Comparison of ENCODE assay signal across 36 cellular contexts in genomic region chr12:73321319-73321718, GRCh38.
"Had no signal": no experiment of that assay in that cellular context is flagged by ENCODE, and none has a peak within 500 bp of the region (broad histone marks: within the 10 kb centered on the region; RNA-seq: fewer than 3 reads in every experiment).

No MANE protein-coding gene starts in this region.

- H3K36me3 ChIP-seq: ascending aorta, cardiac muscle cell, WERI-Rb-1 had no signal

- DNase-seq: activated CD4-positive, alpha-beta memory T cell treated with anti-CD3 and anti-CD28 coated beads, Interleukin-2, amount 10 ng/mL, durations not matched to agents 7 days and 5 days; activated CD4-positive, alpha-beta T cell treated with anti-CD3 and anti-CD28 coated beads for 1 hour; activated CD4-positive, alpha-beta T cell treated with anti-CD3 and anti-CD28 coated beads for 36 hours; activated CD4-positive, alpha-beta T cell treated with anti-CD3 and anti-CD28 coated beads for 48 hours; activated CD4-positive, alpha-beta T cell treated with anti-CD3 and anti-CD28 coated beads, Interleukin-2, amount 10 ng/mL, durations not matched to agents 7 days and 5 days; activated CD4-positive, alpha-beta T cell treated with anti-CD3 and anti-CD28 coated beads, Interleukin-2, amount 50 U/mL, for 48 hours; activated CD4-positive, CD25-positive, alpha-beta regulatory T cell; activated CD8-positive, alpha-beta memory T cell treated with anti-CD3 and anti-CD28 coated beads for 24 hours; activated CD8-positive, alpha-beta memory T cell treated with anti-CD3 and anti-CD28 coated beads, Interleukin-2, amount 10 ng/mL, durations not matched to agents 7 days and 5 days; activated CD8-positive, alpha-beta memory T cell treated with anti-CD3 and anti-CD28 coated beads, Interleukin-2, amount 50 U/mL, for 48 hours; activated CD8-positive, alpha-beta T cell treated with anti-CD3 and anti-CD28 coated beads, Interleukin-2, amount 10 ng/mL, durations not matched to agents 7 days and 5 days; activated effector memory CD4-positive, alpha-beta T cell treated with Interleukin-2 at 50 U/mL for 16 hours; activated gamma-delta T cell; activated naive CD4-positive, alpha-beta T cell treated with anti-CD3 and anti-CD28 coated beads, Interleukin-2, amount 10 ng/mL, durations not matched to agents 7 days and 5 days; activated naive CD4-positive, alpha-beta T cell treated with Interleukin-2 at 50 U/mL for 16 hours; activated naive CD8-positive, alpha-beta T cell treated with anti-CD3 and anti-CD28 coated beads, Interleukin-2, amount 10 ng/mL, durations not matched to agents 7 days and 5 days; activated naive CD8-positive, alpha-beta T cell treated with anti-CD3 and anti-CD28 coated beads, Interleukin-2, amount 50 U/mL, for 24 hours; activated T-cell treated with anti-CD3 and anti-CD28 coated beads, Interleukin-2, amount 50 U/mL, for 24 hours; activated T-cell treated with anti-CD3 and anti-CD28 coated beads, Interleukin-2, amount 50 U/mL, for 48 hours; amygdala; anterior cingulate cortex; caudate nucleus; SW 1271; T-helper 1 cell; T-helper 2 cell; T-helper 9 cell; WERI-Rb-1 had no signal

- H3K36me3 Mint-ChIP-seq: activated CD8-positive, alpha-beta memory T cell treated with anti-CD3 and anti-CD28 coated beads, Interleukin-2, amount 10 ng/mL, durations not matched to agents 7 days and 5 days; activated naive CD4-positive, alpha-beta T cell treated with anti-CD3 and anti-CD28 coated beads, Interleukin-2, amount 10 ng/mL, durations not matched to agents 7 days and 5 days; activated naive CD4-positive, alpha-beta T cell treated with anti-CD3 and anti-CD28 coated beads, Interleukin-2, amount 50 U/mL, for 24 hours; activated naive CD8-positive, alpha-beta T cell; activated naive CD8-positive, alpha-beta T cell treated with anti-CD3 and anti-CD28 coated beads, Interleukin-2, amount 10 ng/mL, durations not matched to agents 7 days and 5 days; brain had no signal

- H3K4me1 Mint-ChIP-seq: activated CD4-positive, alpha-beta memory T cell treated with anti-CD3 and anti-CD28 coated beads, Interleukin-2, amount 10 ng/mL, durations not matched to agents 7 days and 5 days; activated CD4-positive, alpha-beta T cell treated with anti-CD3 and anti-CD28 coated beads for 36 hours; activated CD4-positive, alpha-beta T cell treated with anti-CD3 and anti-CD28 coated beads, Interleukin-2, amount 10 ng/mL, durations not matched to agents 7 days and 5 days; activated CD8-positive, alpha-beta memory T cell treated with anti-CD3 and anti-CD28 coated beads, Interleukin-2, amount 10 ng/mL, durations not matched to agents 7 days and 5 days; activated naive CD4-positive, alpha-beta T cell treated with anti-CD3 and anti-CD28 coated beads, Interleukin-2, amount 10 ng/mL, durations not matched to agents 7 days and 5 days; activated naive CD4-positive, alpha-beta T cell treated with anti-CD3 and anti-CD28 coated beads, Interleukin-2, amount 50 U/mL, for 24 hours; activated naive CD8-positive, alpha-beta T cell treated with anti-CD3 and anti-CD28 coated beads, Interleukin-2, amount 10 ng/mL, durations not matched to agents 7 days and 5 days; activated naive CD8-positive, alpha-beta T cell treated with anti-CD3 and anti-CD28 coated beads, Interleukin-2, amount 50 U/mL, for 24 hours; brain had no signal

- H3K4me1 ChIP-seq: ascending aorta had no signal

- H3K4me3 Mint-ChIP-seq: activated CD4-positive, alpha-beta memory T cell treated with anti-CD3 and anti-CD28 coated beads, Interleukin-2, amount 10 ng/mL, durations not matched to agents 7 days and 5 days; activated CD4-positive, alpha-beta T cell treated with anti-CD3 and anti-CD28 coated beads for 36 hours; activated CD4-positive, alpha-beta T cell treated with anti-CD3 and anti-CD28 coated beads, Interleukin-2, amount 10 ng/mL, durations not matched to agents 7 days and 5 days; activated CD8-positive, alpha-beta memory T cell treated with anti-CD3 and anti-CD28 coated beads, Interleukin-2, amount 10 ng/mL, durations not matched to agents 7 days and 5 days; activated CD8-positive, alpha-beta T cell treated with anti-CD3 and anti-CD28 coated beads, Interleukin-2, amount 10 ng/mL, durations not matched to agents 7 days and 5 days; activated naive CD4-positive, alpha-beta T cell treated with anti-CD3 and anti-CD28 coated beads, Interleukin-2, amount 10 ng/mL, durations not matched to agents 7 days and 5 days; activated naive CD4-positive, alpha-beta T cell treated with anti-CD3 and anti-CD28 coated beads, Interleukin-2, amount 50 U/mL, for 24 hours; activated naive CD8-positive, alpha-beta T cell; activated naive CD8-positive, alpha-beta T cell treated with anti-CD3 and anti-CD28 coated beads, Interleukin-2, amount 10 ng/mL, durations not matched to agents 7 days and 5 days; activated naive CD8-positive, alpha-beta T cell treated with anti-CD3 and anti-CD28 coated beads, Interleukin-2, amount 50 U/mL, for 24 hours; activated T-cell treated with anti-CD3 and anti-CD28 coated beads, Interleukin-2, amount 50 U/mL, for 24 hours; brain; T-helper 1 cell treated with Interleukin-12 subunit alpha and Interleukin-12 subunit beta and Interleukin-4 antibody, amounts not matched to agents 30 μg/mL and 1 μg/mL, for 36 hours; T-helper 2 cell treated with Interferon-gamma antibody and Interleukin-4, amounts not matched to agents 5 μg/mL and 100 μg/mL, for 36 hours; WTC11 had no signal

- H3K27ac Mint-ChIP-seq: activated CD4-positive, alpha-beta memory T cell treated with anti-CD3 and anti-CD28 coated beads, Interleukin-2, amount 10 ng/mL, durations not matched to agents 7 days and 5 days; activated CD4-positive, alpha-beta T cell treated with anti-CD3 and anti-CD28 coated beads for 36 hours; activated CD4-positive, alpha-beta T cell treated with anti-CD3 and anti-CD28 coated beads, Interleukin-2, amount 10 ng/mL, durations not matched to agents 7 days and 5 days; activated CD8-positive, alpha-beta memory T cell treated with anti-CD3 and anti-CD28 coated beads, Interleukin-2, amount 10 ng/mL, durations not matched to agents 7 days and 5 days; activated CD8-positive, alpha-beta T cell treated with anti-CD3 and anti-CD28 coated beads, Interleukin-2, amount 10 ng/mL, durations not matched to agents 7 days and 5 days; activated naive CD4-positive, alpha-beta T cell treated with anti-CD3 and anti-CD28 coated beads, Interleukin-2, amount 10 ng/mL, durations not matched to agents 7 days and 5 days; activated naive CD4-positive, alpha-beta T cell treated with anti-CD3 and anti-CD28 coated beads, Interleukin-2, amount 50 U/mL, for 24 hours; activated naive CD8-positive, alpha-beta T cell; activated naive CD8-positive, alpha-beta T cell treated with anti-CD3 and anti-CD28 coated beads, Interleukin-2, amount 10 ng/mL, durations not matched to agents 7 days and 5 days; activated naive CD8-positive, alpha-beta T cell treated with anti-CD3 and anti-CD28 coated beads, Interleukin-2, amount 50 U/mL, for 24 hours; activated T-cell treated with anti-CD3 and anti-CD28 coated beads, Interleukin-2, amount 50 U/mL, for 24 hours; activated T-helper 2 cell treated with anti-CD3 and anti-CD28 coated beads, Interferon-gamma antibody, Interleukin-2, Interleukin-4, amounts not matched to agents 10 μg/mL and 5 μg/mL and 100 μg/mL, durations not matched to agents 14 hours and 24 hours and 36 hours; brain; T-helper 1 cell treated with Interleukin-12 subunit alpha and Interleukin-12 subunit beta and Interleukin-4 antibody, amounts not matched to agents 30 μg/mL and 1 μg/mL, for 36 hours; T-helper 2 cell treated with Interferon-gamma antibody and Interleukin-4, amounts not matched to agents 5 μg/mL and 100 μg/mL, for 36 hours; WTC11 had no signal

- H3K4me3 ChIP-seq: ascending aorta, cardiac muscle cell had no signal

- H3K27me3 Mint-ChIP-seq: activated CD4-positive, alpha-beta memory T cell treated with anti-CD3 and anti-CD28 coated beads, Interleukin-2, amount 10 ng/mL, durations not matched to agents 7 days and 5 days; activated CD4-positive, alpha-beta T cell treated with anti-CD3 and anti-CD28 coated beads for 36 hours; activated CD4-positive, alpha-beta T cell treated with anti-CD3 and anti-CD28 coated beads, Interleukin-2, amount 10 ng/mL, durations not matched to agents 7 days and 5 days; activated CD8-positive, alpha-beta memory T cell treated with anti-CD3 and anti-CD28 coated beads, Interleukin-2, amount 10 ng/mL, durations not matched to agents 7 days and 5 days; activated naive CD4-positive, alpha-beta T cell treated with anti-CD3 and anti-CD28 coated beads, Interleukin-2, amount 10 ng/mL, durations not matched to agents 7 days and 5 days; activated naive CD4-positive, alpha-beta T cell treated with anti-CD3 and anti-CD28 coated beads, Interleukin-2, amount 50 U/mL, for 24 hours; activated naive CD8-positive, alpha-beta T cell; activated naive CD8-positive, alpha-beta T cell treated with anti-CD3 and anti-CD28 coated beads, Interleukin-2, amount 10 ng/mL, durations not matched to agents 7 days and 5 days; activated naive CD8-positive, alpha-beta T cell treated with anti-CD3 and anti-CD28 coated beads, Interleukin-2, amount 50 U/mL, for 24 hours; activated T-cell treated with anti-CD3 and anti-CD28 coated beads, Interleukin-2, amount 50 U/mL, for 24 hours had no signal

- H3K27me3 ChIP-seq: ascending aorta, cardiac muscle cell had no signal

- H3K27ac ChIP-seq: ascending aorta, cardiac muscle cell, WERI-Rb-1 had no signal

- H3K9me3 ChIP-seq: ascending aorta had no signal
